ENCODE assay signal across 8 cellular contexts in genomic region chr20:956330-956951, GRCh38. TPM values are rescaled to one million over a fixed set of nuclear protein-coding genes. Genes with fewer than 3 reads are reported as not detected.
DNase-seq lines count a peak whose midpoint lies in the region; ATAC-seq and TF ChIP-seq lines count a peak whose summit lies in the region.

No MANE protein-coding gene starts in this region.

- no peaks in the 10 kb centered on the region for H3K9me3 ChIP-seq in endodermal cell (ENCODE audit: control insufficient read depth, low read length)

- no peaks in the 10 kb centered on the region for H3K27me3 ChIP-seq in endodermal cell (ENCODE audit: control insufficient read depth, insufficient read depth, low read length, poor library complexity, severe bottlenecking)

- ATAC-seq in HG02870 (IDR thresholded peaks at IDR 0.05; ENCODE audit: unreplicated experiment) = peak; percentile 65
- no peak for ATAC-seq in HG03039 (IDR thresholded peaks at IDR 0.05; ENCODE audit: unreplicated experiment)

- DNase-seq in DMS53 (lab: John Stamatoyannopoulos, UW) = peak; percentile 77
- peak; percentile 41 for DNase-seq in NCI-H82 treated with DMSO at 0.1 percent for 48 hours (lab: John Stamatoyannopoulos, UW; ENCODE audit: unreplicated experiment)
- DNase-seq in activated CD8-positive, alpha-beta memory T cell treated with anti-CD3 and anti-CD28 coated beads for 48 hours (ENCODE audit: low read depth in 2 of 3, low spot score in 2 of 3) = peak; percentile 44 to 67 (median 55)
- DNase-seq in endodermal cell = peak; percentile 95
- peak; percentile 44 for DNase-seq in middle frontal gyrus (ENCODE audit: extremely low spot score, low spot score)
- peak; percentile 47 to 55 for DNase-seq in stimulated activated CD8-positive, alpha-beta memory T cell treated with anti-CD3 and anti-CD28 coated beads, Interleukin-4, amount 100 ng/mL, for 1 hour (ENCODE audit: low read depth in 2 of 2, low spot score in 1 of 2)

- peaks cover 14% of the 10 kb centered on the region for H3K27me3 Mint-ChIP-seq in endodermal cell (ENCODE audit: insufficient read depth)

- no peak overlapping the region for H3K27ac ChIP-seq in endodermal cell (ENCODE audit: low read depth, low read length)

- H3K4me1 ChIP-seq in endodermal cell (ENCODE audit: control insufficient read depth, insufficient read depth, low read length) = no peaks in the 10 kb centered on the region

- H3K9me3 Mint-ChIP-seq in endodermal cell = no peaks in the 10 kb centered on the region

- WGBS in endodermal cell (ENCODE audit: insufficient coverage in 1 of 2, insufficient read length in 1 of 2), 2 experiments = 0 to 19% methylated on average over 3 to 13 of the region's 13 CpGs

- no peak overlapping the region for H3K4me3 Mint-ChIP-seq in endodermal cell

- H3K36me3 ChIP-seq in endodermal cell (ENCODE audit: control insufficient read depth, insufficient read depth, low read length) = no peaks in the 10 kb centered on the region

- peak; percentile 99 for TF ChIP-seq CTCF in endodermal cell (conservative IDR thresholded peaks at IDR 0.05)

- H3K36me3 Mint-ChIP-seq in endodermal cell (ENCODE audit: low read depth) = no peaks in the 10 kb centered on the region

- no peak overlapping the region for H3K9ac ChIP-seq in endodermal cell (ENCODE audit: extremely low read depth, low read length, poor library complexity, severe bottlenecking)

- H3K4me1 Mint-ChIP-seq in endodermal cell = peaks cover 16% of the 10 kb centered on the region

- no peak overlapping the region for H3K4me3 ChIP-seq in endodermal cell (ENCODE audit: low read length)

- H3K27ac Mint-ChIP-seq in endodermal cell = no peak overlapping the region

RNA-seq across cellular contexts. Expression of gene ANGPT4, which starts 40.3 kb away (rescaled TPM):
- under 1 TPM; 0.31 to 0.51 TPM for total RNA-seq in endodermal cell
- polyA plus RNA-seq in endodermal cell (2013, experiment 1 of 2) = 0.18 TPM
- 0.21 TPM for polyA plus RNA-seq in endodermal cell (2013, experiment 2 of 2)

RNA-seq across cellular contexts. Expression of gene RSPO4, which starts 45.7 kb away (rescaled TPM):
- 1 to 10 TPM; 3.8 to 7.6 TPM for total RNA-seq in endodermal cell
- 2.0 TPM for polyA plus RNA-seq in endodermal cell (2013, experiment 1 of 2)
- polyA plus RNA-seq in endodermal cell (2013, experiment 2 of 2) = 1.8 TPM

Comparison
In these comparisons a context has a peak if more than half of its experiments do, and no peak if none do; other contexts are left out.
1. DNase-seq: peak in every context shown above with its lines; median percentile 95 in endodermal cell; 77 in DMS53; 55 in activated CD8-positive, alpha-beta memory T cell treated with anti-CD3 and anti-CD28 coated beads for 48 hours; 51 in stimulated activated CD8-positive, alpha-beta memory T cell treated with anti-CD3 and anti-CD28 coated beads, Interleukin-4, amount 100 ng/mL, for 1 hour; 44 in middle frontal gyrus; 41 in NCI-H82 treated with DMSO at 0.1 percent for 48 hours.